Comparison of ENCODE assay signal across 1 cellular context in the genomic region with DNA sequence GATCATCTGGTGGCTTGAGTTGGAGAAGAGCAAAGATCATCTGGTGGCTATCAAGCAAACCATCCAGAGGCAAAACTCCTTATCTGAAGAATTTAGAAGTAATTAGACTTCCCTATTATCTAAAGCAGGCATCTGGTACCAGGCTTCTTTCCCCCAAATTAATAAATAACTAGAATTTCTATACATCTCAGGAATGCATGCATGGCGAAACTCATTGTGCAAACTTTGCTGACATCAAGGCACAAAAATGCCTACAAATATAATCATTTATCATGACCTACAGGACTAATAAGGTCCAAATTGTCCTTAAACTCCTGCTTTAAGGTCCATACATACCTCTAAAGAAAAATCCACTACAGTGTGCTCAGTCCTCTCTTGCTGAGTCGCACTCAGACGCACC.
TF ChIP-seq lines count a peak whose summit lies in the region.

No MANE protein-coding gene starts in this region.

TF ChIP-seq in HepG2, 621 proteins besides CTCF, POLR2A, EP300 and RAD21:
- TF ChIP-seq ATF3 (CRISPR knock-in tag; IDR thresholded peaks at IDR 0.05), result 0 out of 2 replicates have a peak, but pooled peaks have one; percentile 21
- no peak for TF ChIP-seq NFRKB (IDR thresholded peaks at IDR 0.05)
